8 cellular contexts compared by ENCODE assay signal in genomic region chr16:56193951-56194726, GRCh38. TPM values are rescaled to one million over a fixed set of nuclear protein-coding genes. Genes with fewer than 3 reads are reported as not detected.
DNase-seq lines count a peak whose midpoint lies in the region; ATAC-seq lines count a peak whose summit lies in the region.

No MANE protein-coding gene starts in this region.

- no peak overlapping the region for H3K27ac ChIP-seq in iPS-20b (ENCODE audit: low read length)

- peak overlapping the region; percentile 52 for H3K4me3 Mint-ChIP-seq in activated CD4-positive, alpha-beta T cell treated with anti-CD3 and anti-CD28 coated beads for 36 hours

- H3K4me1 ChIP-seq in iPS-20b (ENCODE audit: insufficient read depth, low read length), result peaks cover 44% of the 10 kb centered on the region; the same call in 1 of the 2 replicates

- H3K9me3 ChIP-seq in iPS-20b (ENCODE audit: insufficient read depth, low read depth, low read length), result no peaks in the 10 kb centered on the region

- H3K9ac ChIP-seq in iPS-20b (ENCODE audit: low read depth, low read length), result no peak overlapping the region

- H3K27ac Mint-ChIP-seq in activated CD4-positive, alpha-beta T cell treated with anti-CD3 and anti-CD28 coated beads for 36 hours, result no peak overlapping the region

- POLR2A ChIA-PET in activated CD4-positive, alpha-beta T cell treated with anti-CD3 and anti-CD28 coated beads for 36 hours (lab: Charles Lee), result interaction anchor here (0.6 kb wide), 1 partner anchor 187 kb away, joined by 3 read pairs; no protein-coding TSS in a partner anchor

- H3K27me3 Mint-ChIP-seq in activated CD4-positive, alpha-beta T cell treated with anti-CD3 and anti-CD28 coated beads for 36 hours, result peaks cover 50% of the 10 kb centered on the region

- H3K9me3 Mint-ChIP-seq in activated CD4-positive, alpha-beta T cell treated with anti-CD3 and anti-CD28 coated beads for 36 hours (ENCODE audit: low read depth), result no peaks in the 10 kb centered on the region

- ATAC-seq in activated CD4-positive, alpha-beta T cell treated with anti-CD3 and anti-CD28 coated beads for 36 hours, result peak; percentile 75
- no peak for ATAC-seq in GM18867 (IDR thresholded peaks at IDR 0.05; ENCODE audit: unreplicated experiment)

- DNase-seq in COLO829 (ENCODE audit: low spot score) (peak; percentile 54), NCI-H128 (lab: John Stamatoyannopoulos, UW; ENCODE audit: unreplicated experiment) (peak; percentile 71), skeletal muscle cell (ENCODE audit: low read depth) (peak; percentile 13), mesenteric fat pad (ENCODE audit: low spot score) (no peak)
- DNase-seq in activated CD4-positive, alpha-beta T cell treated with anti-CD3 and anti-CD28 coated beads for 36 hours, result peak; percentile 89
- peak; percentile 79 for DNase-seq in central memory CD4-positive, alpha-beta T cell

- H3K27me3 ChIP-seq in iPS-20b (ENCODE audit: insufficient read depth, low read length), result peaks cover 42% of the 10 kb centered on the region

- H3K4me3 ChIP-seq in iPS-20b (ENCODE audit: low read length), result peak overlapping the region; percentile 72
- H3K4me3 ChIP-seq in skeletal muscle cell (ENCODE audit: low read depth, low read length), result no peak overlapping the region

- intact Hi-C loops in activated CD4-positive, alpha-beta T cell treated with anti-CD3 and anti-CD28 coated beads for 36 hours (cut with DNase I, micrococcal nuclease), result loop anchor here in 1 of 2 experiments (10.0 kb wide), 3 partner anchors 729 to 801 kb away; partner anchors contain the start of gene HERPUD1

- no peaks in the 10 kb centered on the region for H3K36me3 Mint-ChIP-seq in activated CD4-positive, alpha-beta T cell treated with anti-CD3 and anti-CD28 coated beads for 36 hours (ENCODE audit: low read depth)

- no peaks in the 10 kb centered on the region for H3K36me3 ChIP-seq in iPS-20b (ENCODE audit: insufficient read depth, low read depth, low read length)

- CTCF ChIA-PET in activated CD4-positive, alpha-beta T cell treated with anti-CD3 and anti-CD28 coated beads for 36 hours (lab: Charles Lee), result interaction anchor here (0.6 to 1.9 kb wide), 4 partner anchors 9 to 163 kb away, joined by 3 to 9 read pairs (median 3); no protein-coding TSS in a partner anchor

- peaks cover 52% of the 10 kb centered on the region for H3K4me1 Mint-ChIP-seq in activated CD4-positive, alpha-beta T cell treated with anti-CD3 and anti-CD28 coated beads for 36 hours

RNA-seq across cellular contexts. Expression of gene GNAO1, which starts 2.9 kb away (rescaled TPM):
- total RNA-seq in activated CD4-positive, alpha-beta T cell treated with anti-CD3 and anti-CD28 coated beads for 36 hours, result 1 to 10 TPM; 1.5 to 2.3 TPM
- total RNA-seq in mesenteric fat pad, result 3.0 TPM
